ENCODE assay signal across 8 cellular contexts in genomic region chr10:102231357-102232318, GRCh38. TPM values are rescaled to one million over a fixed set of nuclear protein-coding genes. Genes with fewer than 3 reads are reported as not detected.
DNase-seq lines count a peak whose midpoint lies in the region; ATAC-seq and TF ChIP-seq lines count a peak whose summit lies in the region.

No MANE protein-coding gene starts in this region.

- H3K4me3 ChIP-seq in DOHH2 (ENCODE audit: low read length) (peak overlapping the region; percentile 60), MG63 (no peak overlapping the region), mesendoderm (ENCODE audit: low read length) (no peak overlapping the region)

- ATAC-seq in HG03039 (IDR thresholded peaks at IDR 0.05; ENCODE audit: unreplicated experiment) = no peak

- no peaks in the 10 kb centered on the region for H3K9me3 ChIP-seq in DOHH2 (ENCODE audit: control insufficient read depth, insufficient read depth, low read length)
- no peaks in the 10 kb centered on the region for H3K9me3 ChIP-seq in MG63

- no peak overlapping the region for H3K18ac ChIP-seq in mesendoderm (ENCODE audit: low read length)

- no peaks in the 10 kb centered on the region for H3K79me1 ChIP-seq in mesendoderm (ENCODE audit: low read length)

- no peak overlapping the region for H2BK15ac ChIP-seq in mesendoderm (replicated peaks; ENCODE audit: low read depth)

- 0 out of 2 replicates have a peak, but pooled peaks cover 5% of the 10 kb centered on the region for H3F3A ChIP-seq in DOHH2 (ENCODE audit: control insufficient read depth, insufficient read depth)

- no peak overlapping the region for H3K4ac ChIP-seq in mesendoderm (ENCODE audit: low read depth, low read length)

- H3K79me2 ChIP-seq in DOHH2 (ENCODE audit: control insufficient read depth, low read length) (no peaks in the 10 kb centered on the region), mesendoderm (ENCODE audit: control insufficient read depth, insufficient read depth, low read length) (no peaks in the 10 kb centered on the region)

- H3K4me3 Mint-ChIP-seq in dendritic cell treated with granulocyte-macrophage colony-stimulating factor and Interleukin-4, amounts not matched to agents 40 ng/mL and 50 ng/mL, for 4 days = peak overlapping the region; percentile 71

- no peak overlapping the region for H2BK120ac ChIP-seq in mesendoderm (ENCODE audit: low read depth, low read length)

- H4K5ac ChIP-seq in mesendoderm (ENCODE audit: low read length) = no peak overlapping the region

- H3K4me1 Mint-ChIP-seq in dendritic cell treated with granulocyte-macrophage colony-stimulating factor and Interleukin-4, amounts not matched to agents 40 ng/mL and 50 ng/mL, for 4 days (ENCODE audit: low read depth) = peaks cover 41% of the 10 kb centered on the region

- no peaks in the 10 kb centered on the region for H3K36me3 ChIP-seq in DOHH2 (ENCODE audit: control insufficient read depth, low read length)
- no peaks in the 10 kb centered on the region for H3K36me3 ChIP-seq in MG63
- no peaks in the 10 kb centered on the region for H3K36me3 ChIP-seq in mesendoderm (ENCODE audit: control insufficient read depth, insufficient read depth, low read length)

- peak; percentile 95 for TF ChIP-seq CTCF in DOHH2 (IDR thresholded peaks at IDR 0.05; ENCODE audit: low read depth, low read length, poor library complexity, severe bottlenecking)

- no peaks in the 10 kb centered on the region for H3K9me3 Mint-ChIP-seq in dendritic cell treated with granulocyte-macrophage colony-stimulating factor and Interleukin-4, amounts not matched to agents 40 ng/mL and 50 ng/mL, for 4 days

- no peak overlapping the region for H2BK5ac ChIP-seq in mesendoderm (ENCODE audit: low read length)

- H4K20me1 ChIP-seq in DOHH2 (ENCODE audit: control insufficient read depth, insufficient read depth, low read depth, low read length) = no peaks in the 10 kb centered on the region

- H3K27ac Mint-ChIP-seq in dendritic cell treated with granulocyte-macrophage colony-stimulating factor and Interleukin-4, amounts not matched to agents 40 ng/mL and 50 ng/mL, for 4 days = no peak overlapping the region

- H3K27me3 ChIP-seq in DOHH2 (ENCODE audit: control insufficient read depth, low read length) (peaks cover 52% of the 10 kb centered on the region), MG63 (peaks cover 21% of the 10 kb centered on the region), mesendoderm (ENCODE audit: insufficient read depth, low read length, poor library complexity) (peaks cover 29% of the 10 kb centered on the region)

- H3K27ac ChIP-seq in DOHH2 (ENCODE audit: low read depth, low read length) = no peak overlapping the region
- H3K27ac ChIP-seq in mesendoderm (ENCODE audit: low read depth, low read length) = no peak overlapping the region

- H4K8ac ChIP-seq in mesendoderm (ENCODE audit: low read depth, low read length) = no peak overlapping the region

- peak overlapping the region; percentile 16 for H3K9ac ChIP-seq in mesendoderm (ENCODE audit: low read length)

- H3K36me3 Mint-ChIP-seq in dendritic cell treated with granulocyte-macrophage colony-stimulating factor and Interleukin-4, amounts not matched to agents 40 ng/mL and 50 ng/mL, for 4 days (ENCODE audit: low read depth) = no peaks in the 10 kb centered on the region

- no peaks in the 10 kb centered on the region for H3K9me2 ChIP-seq in DOHH2 (replicated peaks; ENCODE audit: control insufficient read depth, low read length)

- peak; percentile 39 for DNase-seq in MG63
- DNase-seq in activated CD4-positive, alpha-beta T cell treated with anti-CD3 and anti-CD28 coated beads for 1 hour = peak; percentile 51
- DNase-seq in mesendoderm = peak; percentile 70
- DNase-seq in stimulated activated naive CD4-positive, alpha-beta T cell (lab: John Stamatoyannopoulos, UW) = peak; percentile 34 to 68 (median 57)
- no peak for DNase-seq in DMS79 (lab: John Stamatoyannopoulos, UW)

- H3K23ac ChIP-seq in mesendoderm (ENCODE audit: low read length) = no peak overlapping the region

- H3K56ac ChIP-seq in mesendoderm (ENCODE audit: low read length) = peak overlapping the region; percentile 82

- H3K4me2 ChIP-seq in DOHH2 (ENCODE audit: low read length) (peak overlapping the region; percentile 82), mesendoderm (ENCODE audit: low read length) (peak overlapping the region; percentile 93)

- intact Hi-C loops in dendritic cell treated with granulocyte-macrophage colony-stimulating factor and Interleukin-4, amounts not matched to agents 40 ng/mL and 50 ng/mL, for 4 days (cut with micrococcal nuclease) = loop anchor here (2.0 to 5.0 kb wide), 2 partner anchors 13 to 246 kb away; partner anchors contain the start of gene GBF1

- H3K4me1 ChIP-seq in DOHH2 (ENCODE audit: control insufficient read depth, low read length) (peaks cover 20% of the 10 kb centered on the region), mesendoderm (ENCODE audit: control insufficient read depth, low read depth, low read length) (no peaks in the 10 kb centered on the region)

- no peak overlapping the region for H2AK5ac ChIP-seq in mesendoderm (ENCODE audit: low read length)

- H3K27me3 Mint-ChIP-seq in dendritic cell treated with granulocyte-macrophage colony-stimulating factor and Interleukin-4, amounts not matched to agents 40 ng/mL and 50 ng/mL, for 4 days = peaks cover 71% of the 10 kb centered on the region

- no CpG with 5 or more reads among the region's 76 CpGs for WGBS in mesendoderm (ENCODE audit: extremely low coverage, insufficient coverage, low lambda C conversion rate)

RNA-seq across cellular contexts. Expression of gene ELOVL3, which starts 5.5 kb away (rescaled TPM):
- total RNA-seq in MG63 (2014; rRNA removed; shearing (Covaris generic); ENCODE audit: low replicate concordance) = 0.15 TPM in 1 of 2 replicates, not detected in the other
- 0.06 TPM for polyA plus RNA-seq in mesendoderm (2013, experiment 1 of 2)
- polyA plus RNA-seq in mesendoderm (2013, experiment 2 of 2) = 0.06 TPM

RNA-seq across cellular contexts. Expression of gene PITX3, which starts 9.7 kb away (rescaled TPM):
- not detected in 2 replicates for total RNA-seq in MG63 (2014; rRNA removed; shearing (Covaris generic); ENCODE audit: low replicate concordance)
- 0.11 TPM for polyA plus RNA-seq in mesendoderm (2013, experiment 1 of 2)
- 0.13 TPM for polyA plus RNA-seq in mesendoderm (2013, experiment 2 of 2)

RNA-seq across cellular contexts. Expression of gene GBF1, which starts 13.7 kb away (rescaled TPM):
- total RNA-seq in MG63 (2014; rRNA removed; shearing (Covaris generic); ENCODE audit: low replicate concordance) = 9.5 and 15.8 TPM in 2 replicates
- 11.9 TPM for polyA plus RNA-seq in mesendoderm (2013, experiment 1 of 2)
- 11.5 TPM for polyA plus RNA-seq in mesendoderm (2013, experiment 2 of 2)
